In genomic region chr12:9331218-9331626, GRCh38 we compare ENCODE assay signal across 8 cellular contexts.
A peak's percentile ranks its signal among the peaks of the same experiment; 100 is the strongest.
DNase-seq lines count a peak whose midpoint lies in the region; ATAC-seq and TF ChIP-seq lines count a peak whose summit lies in the region.

No MANE protein-coding gene starts in this region.

- no peaks in the 10 kb centered on the region for H3K27me3 Mint-ChIP-seq in activated naive CD8-positive, alpha-beta T cell treated with anti-CD3 and anti-CD28 coated beads, Interleukin-2, amount 10 ng/mL, durations not matched to agents 7 days and 5 days

- H3K79me1 ChIP-seq in IMR-90 (ENCODE audit: low read depth in 1 of 2, low read length in 2 of 2), result no peaks in the 10 kb centered on the region

- H3K27ac ChIP-seq in IMR-90 (ENCODE audit: insufficient read depth, low read length), result no peak overlapping the region

- POLR2A ChIA-PET in IMR-90 (lab: Charles Lee; ENCODE audit: unreplicated experiment), result no interaction called here
- POLR2A ChIA-PET in activated naive CD8-positive, alpha-beta T cell treated with anti-CD3 and anti-CD28 coated beads, Interleukin-2, amount 10 ng/mL, durations not matched to agents 7 days and 5 days (lab: Charles Lee), result interaction anchor here (0.7 kb wide), 1 partner anchor 317 kb away, joined by 3 read pairs; no protein-coding TSS in a partner anchor

- no peak overlapping the region for H3K4ac ChIP-seq in IMR-90 (ENCODE audit: low read depth, low read length)

- H3K18ac ChIP-seq in IMR-90 (ENCODE audit: low read depth, low read length), result no peak overlapping the region

- DNase-seq in IMR-90, result peak; percentile 41
- peak; percentile 7 for DNase-seq in SKM-1 treated with dmso at 0.1 percent for 144 hours (lab: John Stamatoyannopoulos, UW; ENCODE audit: unreplicated experiment)
- peak; percentile 82 for DNase-seq in activated naive CD8-positive, alpha-beta T cell treated with anti-CD3 and anti-CD28 coated beads, Interleukin-2, amount 10 ng/mL, durations not matched to agents 7 days and 5 days
- DNase-seq in left cardiac atrium, result peak; percentile 64
- no peak for DNase-seq in retinal pigment epithelial cell (ENCODE audit: low read depth)

- intact Hi-C loops in IMR-90 (cut with micrococcal nuclease) (loop anchor here (1.0 to 5.0 kb wide), 3 partner anchors 304 to 377 kb away; no protein-coding TSS in a partner anchor), left cardiac atrium (cut with DNase I) (no loop called here)

- no peaks in the 10 kb centered on the region for H4K20me1 ChIP-seq in IMR-90 (ENCODE audit: insufficient read depth, low read length)

- no peak overlapping the region for H2BK15ac ChIP-seq in IMR-90 (ENCODE audit: low read depth, low read length)

- CTCF ChIA-PET in IMR-90 (lab: Yijun Ruan, JAX), result interaction anchor here (0.6 to 1.0 kb wide), 4 partner anchors 9 to 304 kb away, joined by 3 to 4 read pairs (median 3); no protein-coding TSS in a partner anchor

- H4K91ac ChIP-seq in IMR-90 (ENCODE audit: insufficient read depth, low read depth, low read length), result no peak overlapping the region

- H3K4me3 Mint-ChIP-seq in activated naive CD8-positive, alpha-beta T cell treated with anti-CD3 and anti-CD28 coated beads, Interleukin-2, amount 10 ng/mL, durations not matched to agents 7 days and 5 days, result peak overlapping the region; percentile 6

- peaks cover 4% of the 10 kb centered on the region; the same call in 1 of the 2 replicates for H3K9me3 ChIP-seq in IMR-90 (ENCODE audit: control insufficient read depth, insufficient read depth, low read length)

- no peak overlapping the region for H3K9ac ChIP-seq in IMR-90 (ENCODE audit: low read depth, low read length)

- no peak overlapping the region for H4K8ac ChIP-seq in IMR-90 (ENCODE audit: low read depth in 2 of 2, low read length in 2 of 2)

- peak; percentile 82 for TF ChIP-seq CTCF in GM12801 (IDR thresholded peaks at IDR 0.05; ENCODE audit: extremely low read depth, insufficient read length)
- peak; percentile 85 for TF ChIP-seq CTCF in IMR-90 (conservative IDR thresholded peaks at IDR 0.05; ENCODE audit: low read depth, low read length)
- peak; percentile 100 for TF ChIP-seq CTCF in retinal pigment epithelial cell (conservative IDR thresholded peaks at IDR 0.05; ENCODE audit: low read depth, low read length)

- H3K27me3 ChIP-seq in IMR-90 (ENCODE audit: control insufficient read depth, insufficient read depth, low read length), result no peaks in the 10 kb centered on the region; the same call in 1 of the 2 replicates

- in situ Hi-C loops in IMR-90 (cut with MboI; ENCODE audit: low sequenced_read_pairs), result loop anchor here (25.0 kb wide), 3 partner anchors 131 to 381 kb away; no protein-coding TSS in a partner anchor

- BruUV-seq in IMR-90 (replicated peaks; lab: Mats Ljungman, UMichigan), result no TSS peak

- no peak overlapping the region for H2BK5ac ChIP-seq in IMR-90 (ENCODE audit: low read depth, low read length, poor library complexity, severe bottlenecking)

- WGBS in IMR-90 (ENCODE audit: extremely low coverage in 2 of 2, insufficient read length in 1 of 2), 2 experiments, result no CpG with 5 or more reads among the region's 5 CpGs

- H3K9me3 Mint-ChIP-seq in activated naive CD8-positive, alpha-beta T cell treated with anti-CD3 and anti-CD28 coated beads, Interleukin-2, amount 10 ng/mL, durations not matched to agents 7 days and 5 days, result peaks cover 1% of the 10 kb centered on the region

- no peaks in the 10 kb centered on the region for H3K9me1 ChIP-seq in IMR-90 (ENCODE audit: insufficient read depth, low read length)

- H4K5ac ChIP-seq in IMR-90 (ENCODE audit: low read depth, low read length), result no peak overlapping the region

- no peak overlapping the region for H3K4me2 ChIP-seq in IMR-90 (ENCODE audit: low read depth, low read length)

- H3K14ac ChIP-seq in IMR-90 (replicated peaks; ENCODE audit: low read depth, low read length), result no peak overlapping the region

- H3K56ac ChIP-seq in IMR-90 (ENCODE audit: extremely low read depth, insufficient read depth, low read length), result no peak overlapping the region

- no peaks in the 10 kb centered on the region for H3K36me3 ChIP-seq in IMR-90 (ENCODE audit: control insufficient read depth, insufficient read depth, low read length)

- no peak overlapping the region for H2AK5ac ChIP-seq in IMR-90 (ENCODE audit: low read depth, low read length)

- dilution Hi-C loops in IMR-90 (cut with HindIII; ENCODE audit: low sequenced_read_pairs, unreplicated experiment), result no loop called here

- no peak overlapping the region for H2BK20ac ChIP-seq in IMR-90 (ENCODE audit: low read depth, low read length)

- peak; percentile 96 for ATAC-seq in IMR-90 (ENCODE audit: low read depth)
- peak; percentile 62 for ATAC-seq in activated naive CD8-positive, alpha-beta T cell treated with anti-CD3 and anti-CD28 coated beads, Interleukin-2, amount 10 ng/mL, durations not matched to agents 7 days and 5 days (ENCODE audit: low read depth)
- ATAC-seq in left cardiac atrium, result peak; percentile 62 to 72
- ATAC-seq in HG02571 (IDR thresholded peaks at IDR 0.05; ENCODE audit: unreplicated experiment), result no peak
- ATAC-seq in HG03097 (IDR thresholded peaks at IDR 0.05; ENCODE audit: low FRiP score, unreplicated experiment), result no peak

- H3K4me3 ChIP-seq in IMR-90 (ENCODE audit: insufficient read depth, low read depth, low read length) (no peak overlapping the region), retinal pigment epithelial cell (ENCODE audit: low read length) (no peak overlapping the region)

- peak; percentile 86 for TF ChIP-seq RAD21 in IMR-90 (IDR thresholded peaks at IDR 0.05; ENCODE audit: low read length)

- peaks cover 6% of the 10 kb centered on the region; the same call in 1 of the 2 replicates for H3K4me1 ChIP-seq in IMR-90 (ENCODE audit: control insufficient read depth, insufficient read depth, low read length)

- H2AK9ac ChIP-seq in IMR-90 (replicated peaks; ENCODE audit: low read depth, low read length, poor library complexity), result no peak overlapping the region

- H3K36me3 Mint-ChIP-seq in activated naive CD8-positive, alpha-beta T cell treated with anti-CD3 and anti-CD28 coated beads, Interleukin-2, amount 10 ng/mL, durations not matched to agents 7 days and 5 days, result peaks cover 11% of the 10 kb centered on the region

- H3K27ac Mint-ChIP-seq in activated naive CD8-positive, alpha-beta T cell treated with anti-CD3 and anti-CD28 coated beads, Interleukin-2, amount 10 ng/mL, durations not matched to agents 7 days and 5 days, result peak overlapping the region; percentile 53

- no peak overlapping the region for H3K23ac ChIP-seq in IMR-90 (ENCODE audit: low read depth, low read length)

- H2AFZ ChIP-seq in IMR-90 (replicated peaks; ENCODE audit: low read length, poor library complexity), result peak overlapping the region; percentile 68

- no peak overlapping the region for H2BK120ac ChIP-seq in IMR-90 (ENCODE audit: low read depth, low read length)

- peaks cover 23% of the 10 kb centered on the region for H3K4me1 Mint-ChIP-seq in activated naive CD8-positive, alpha-beta T cell treated with anti-CD3 and anti-CD28 coated beads, Interleukin-2, amount 10 ng/mL, durations not matched to agents 7 days and 5 days

- no peak for TF ChIP-seq POLR2A in IMR-90 (IDR thresholded peaks at IDR 0.05; ENCODE audit: low read depth, low read length)

TF ChIP-seq in IMR-90, 13 proteins besides CTCF, POLR2A, EP300 and RAD21:
- no peak for TF ChIP-seq RCOR1 (IDR thresholded peaks at IDR 0.05; ENCODE audit: insufficient replicate concordance, low read length)
- TF ChIP-seq SMC3 (IDR thresholded peaks at IDR 0.05; ENCODE audit: low read depth, low read length), result peak; percentile 78
- no peak for TF ChIP-seq ELK1 (IDR thresholded peaks at IDR 0.05; ENCODE audit: borderline replicate concordance, low read depth, low read length)
- no peak for TF ChIP-seq MAFK (IDR thresholded peaks at IDR 0.05; ENCODE audit: low read depth, low read length)
TF ChIP-seq in IMR-90: peak in this region for 1.

Comparison
In these comparisons a context has a peak if more than half of its experiments do, and no peak if none do; other contexts are left out.
1. ATAC-seq: peak in IMR-90 (single experiment), activated naive CD8-positive, alpha-beta T cell treated with anti-CD3 and anti-CD28 coated beads, Interleukin-2, amount 10 ng/mL, durations not matched to agents 7 days and 5 days (single experiment) and left cardiac atrium (2 of 2); none in HG02571 (single experiment) and HG03097 (single experiment).
2. Peak in every context shown above with its lines, with median percentiles within 50 percentile points of each other: CTCF ChIP-seq.